ENCODE assay signal across 8 cellular contexts in genomic region chr18:73842795-73843394, GRCh38.
A peak's percentile ranks its signal among the peaks of the same experiment; 100 is the strongest.
DNase-seq lines count a peak whose midpoint lies in the region; ATAC-seq, FAIRE-seq and TF ChIP-seq lines count a peak whose summit lies in the region.

No MANE protein-coding gene starts in this region.

- ATAC-seq in A549: peak in 1 of 2 experiments; percentile 72; a peak in 3 of 6 replicates
- peak; percentile 90 for ATAC-seq in HG02678 (IDR thresholded peaks at IDR 0.05; ENCODE audit: unreplicated experiment)
- peak; percentile 54 to 68 for ATAC-seq in naive B cell (ENCODE audit: low read depth in 2 of 2)

- H3K27me3 Mint-ChIP-seq in endothelial cell (ENCODE audit: unreplicated experiment) (no peaks in the 10 kb centered on the region), naive B cell (peaks cover 0 to 12% (median 4%) of the 10 kb centered on the region in 3 donors)

- H3K27ac Mint-ChIP-seq in endothelial cell (ENCODE audit: unreplicated experiment) (no peak overlapping the region), naive B cell (no peak overlapping the region)

- DNase-seq in A549 (ENCODE audit: low read depth in 1 of 2, low spot score in 1 of 2) (peak; percentile 19 to 40), NCI-H146 (lab: John Stamatoyannopoulos, UW) (peak; percentile 72), endothelial cell (ENCODE audit: low spot score) (peak; percentile 73), naive B cell (peak; percentile 40), testis (peak; percentile 66)
- DNase-seq in activated CD4-positive, alpha-beta T cell treated with anti-CD3 and anti-CD28 coated beads, Interleukin-2, amount 50 U/mL, for 48 hours: peak; percentile 39 to 53

- no peak overlapping the region for H3K27ac ChIP-seq in A549
- no peak overlapping the region for H3K27ac ChIP-seq in testis

- TF ChIP-seq EP300 in A549 (IDR thresholded peaks at IDR 0.05): no peak

- TF ChIP-seq CTCF in A549 (IDR thresholded peaks at IDR 0.05) (peak; percentile 64), GM12875 (IDR thresholded peaks at IDR 0.05; ENCODE audit: borderline replicate concordance, insufficient read depth, low read depth, low read length) (peak; percentile 88), endothelial cell (IDR thresholded peaks at IDR 0.05; ENCODE audit: unreplicated experiment) (peak; percentile 99), testis (IDR thresholded peaks at IDR 0.05) (peak; percentile 41 to 94 (median 78))

- TF ChIP-seq POLR2A in A549 (IDR thresholded peaks at IDR 0.05; ENCODE audit: low read length): no peak
- TF ChIP-seq POLR2A in testis (IDR thresholded peaks at IDR 0.05): no peak

- H3K4me3 ChIP-seq in A549 (no peak overlapping the region; the same call in 2 of the 3 replicates), GM12875 (ENCODE audit: low read depth, low read length) (no peak overlapping the region), testis (no peak overlapping the region)

- H3K36me3 Mint-ChIP-seq in endothelial cell (ENCODE audit: low read depth, unreplicated experiment) (no peaks in the 10 kb centered on the region), naive B cell (no peaks in the 10 kb centered on the region)

- H3K36me3 ChIP-seq in testis (ENCODE audit: low read depth, missing control alignments): no peaks in the 10 kb centered on the region

- H3K4me1 ChIP-seq in A549: no peaks in the 10 kb centered on the region
- no peaks in the 10 kb centered on the region for H3K4me1 ChIP-seq in testis

- H3K4me2 ChIP-seq in A549: peak overlapping the region; percentile 52

- POLR2A ChIA-PET in A549 (lab: Yijun Ruan, JAX): no interaction called here

- intact Hi-C loops in testis (cut with DNase I; ENCODE audit: low total_unique reads): no loop called here

- H3K4me3 Mint-ChIP-seq in endothelial cell (ENCODE audit: unreplicated experiment) (no peak overlapping the region), naive B cell (peak overlapping the region in 6 of 8 donors; percentile 13 to 69 (median 55))

- CTCF ChIA-PET in A549 (lab: Yijun Ruan, JAX): interaction anchor here (0.7 to 2.1 kb wide), 10 partner anchors 10 to 1020 kb away, joined by 3 to 10 read pairs (median 3); no protein-coding TSS in a partner anchor

- no peaks in the 10 kb centered on the region for H3K4me1 Mint-ChIP-seq in endothelial cell (ENCODE audit: unreplicated experiment)
- peaks cover 5 to 6% (median 5%) of the 10 kb centered on the region in 3 donors for H3K4me1 Mint-ChIP-seq in naive B cell

- no peak for FAIRE-seq in A549 (lab: Jason Lieb, UNC)

- H3K9me3 ChIP-seq in A549 (no peaks in the 10 kb centered on the region), testis (no peaks in the 10 kb centered on the region)

- no peaks in the 10 kb centered on the region for H3K9me3 Mint-ChIP-seq in endothelial cell (ENCODE audit: unreplicated experiment)
- H3K9me3 Mint-ChIP-seq in naive B cell: no peaks in the 10 kb centered on the region

- TF ChIP-seq RAD21 in A549 (conservative IDR thresholded peaks at IDR 0.05 in 1 of 2, IDR thresholded peaks at IDR 0.05 in 1 of 2): peak; percentile 71 to 76

- H3K27me3 ChIP-seq in testis: no peaks in the 10 kb centered on the region

- WGBS in A549 (ENCODE audit: missing lambda C conversion rate): 7% methylated on average over 10 of the region's 10 CpGs
- 6 to 7% methylated on average over 10 of the region's 10 CpGs for WGBS in testis, 2 donors

TF ChIP-seq in A549, 52 proteins besides CTCF, POLR2A, EP300 and RAD21:
- TF ChIP-seq MAX (IDR thresholded peaks at IDR 0.05): peak; percentile 53; the same call in 1 of the 2 replicates
- TF ChIP-seq BHLHE40 (IDR thresholded peaks at IDR 0.05; ENCODE audit: low read depth, low read length): no peak
- TF ChIP-seq SMC3 (IDR thresholded peaks at IDR 0.05): peak; percentile 71
- no peak for TF ChIP-seq CHD4 (IDR thresholded peaks at IDR 0.05; ENCODE audit: borderline replicate concordance)
- no peak for TF ChIP-seq POLR2AphosphoS2 (conservative IDR thresholded peaks at IDR 0.05; ENCODE audit: low read length)
- TF ChIP-seq, protein P1, sequence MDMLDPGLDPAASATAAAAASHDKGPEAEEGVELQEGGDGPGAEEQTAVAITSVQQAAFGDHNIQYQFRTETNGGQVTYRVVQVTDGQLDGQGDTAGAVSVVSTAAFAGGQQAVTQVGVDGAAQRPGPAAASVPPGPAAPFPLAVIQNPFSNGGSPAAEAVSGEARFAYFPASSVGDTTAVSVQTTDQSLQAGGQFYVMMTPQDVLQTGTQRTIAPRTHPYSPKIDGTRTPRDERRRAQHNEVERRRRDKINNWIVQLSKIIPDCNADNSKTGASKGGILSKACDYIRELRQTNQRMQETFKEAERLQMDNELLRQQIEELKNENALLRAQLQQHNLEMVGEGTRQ (IDR thresholded peaks at IDR 0.05): no peak
- TF ChIP-seq ZNF302 (CRISPR knock-in tag; IDR thresholded peaks at IDR 0.05): no peak
- TF ChIP-seq MAFK (IDR thresholded peaks at IDR 0.05; ENCODE audit: partially characterized antibody): no peak
- TF ChIP-seq NR3C1 (IDR thresholded peaks at IDR 0.05): no peak
- no peak for TF ChIP-seq HEYL (CRISPR knock-in tag; IDR thresholded peaks at IDR 0.05)
- no peak for TF ChIP-seq SREBF2 (IDR thresholded peaks at IDR 0.05)
